Comparison of ENCODE assay signal across 8 cellular contexts in the genomic region with DNA sequence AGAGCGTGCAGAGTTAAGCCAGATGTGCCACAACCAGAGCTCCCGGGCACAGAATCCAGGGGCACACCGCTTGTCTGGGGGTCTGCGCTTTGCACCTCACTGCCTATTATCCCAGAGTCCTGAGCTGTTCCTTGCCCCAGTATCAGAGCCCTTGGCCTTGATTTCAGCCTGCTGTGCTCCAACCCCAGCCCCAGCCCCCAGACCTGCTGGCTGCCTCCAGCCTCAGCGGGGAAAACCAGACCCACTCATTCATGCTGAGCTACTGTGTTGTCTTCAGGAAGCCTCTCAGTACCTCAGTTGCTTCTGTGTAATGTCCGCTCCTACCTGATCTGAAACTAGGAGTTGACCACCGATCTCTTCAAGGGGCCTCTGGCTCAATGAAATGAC. TPM values are rescaled to one million over a fixed set of nuclear protein-coding genes. Genes with fewer than 3 reads are reported as not detected.
DNase-seq lines count a peak whose midpoint lies in the region; ATAC-seq and TF ChIP-seq lines count a peak whose summit lies in the region.

No MANE protein-coding gene starts in this region.

- peaks cover 61% of the 10 kb centered on the region for H3K4me1 ChIP-seq in CD8-positive, alpha-beta T cell (ENCODE audit: insufficient read depth, low read length)
- H3K4me1 ChIP-seq in mucosa of stomach (ENCODE audit: control insufficient read depth, insufficient read depth, low read length) (peaks cover 32% of the 10 kb centered on the region), gastrocnemius medialis (peaks cover 2 to 7% of the 10 kb centered on the region in 2 donors)

- peak overlapping the region; percentile 89 for H3K4me3 ChIP-seq in CD8-positive, alpha-beta T cell (ENCODE audit: low read depth, low read length)
- H3K4me3 ChIP-seq in mucosa of stomach (ENCODE audit: low read length) (no peak overlapping the region), gastrocnemius medialis (no peak overlapping the region)

- peaks cover 44% of the 10 kb centered on the region for H3K36me3 Mint-ChIP-seq in CD8-positive, alpha-beta T cell
- H3K36me3 Mint-ChIP-seq in activated naive CD8-positive, alpha-beta T cell treated with anti-CD3 and anti-CD28 coated beads, Interleukin-2, amount 50 U/mL, for 24 hours (ENCODE audit: low read depth) = peaks cover 18% of the 10 kb centered on the region

- POLR2A ChIA-PET in CD8-positive, alpha-beta T cell (lab: Charles Lee) = interaction anchor here (0.7 to 2.1 kb wide), 8 partner anchors 8 to 198 kb away, joined by 3 to 8 read pairs (median 6); a partner anchor contains a TSS

- no peaks in the 10 kb centered on the region for H3K27me3 Mint-ChIP-seq in CD8-positive, alpha-beta T cell (ENCODE audit: low read depth)
- no peaks in the 10 kb centered on the region for H3K27me3 Mint-ChIP-seq in activated naive CD8-positive, alpha-beta T cell treated with anti-CD3 and anti-CD28 coated beads, Interleukin-2, amount 50 U/mL, for 24 hours

- peaks cover 17% of the 10 kb centered on the region for H3K36me3 ChIP-seq in CD8-positive, alpha-beta T cell (ENCODE audit: insufficient read depth, low read length)
- H3K36me3 ChIP-seq in mucosa of stomach (ENCODE audit: control insufficient read depth, insufficient read depth, low read length) (no peaks in the 10 kb centered on the region), gastrocnemius medialis (no peaks in the 10 kb centered on the region)

- peak overlapping the region; percentile 53 for H3K27ac ChIP-seq in CD8-positive, alpha-beta T cell (ENCODE audit: low read depth, low read length)
- H3K27ac ChIP-seq in gastrocnemius medialis = no peak overlapping the region

- H3K4me3 Mint-ChIP-seq in CD8-positive, alpha-beta T cell = peak overlapping the region; percentile 91
- peak overlapping the region; percentile 82 for H3K4me3 Mint-ChIP-seq in activated naive CD8-positive, alpha-beta T cell treated with anti-CD3 and anti-CD28 coated beads, Interleukin-2, amount 50 U/mL, for 24 hours

- H3K9me3 Mint-ChIP-seq in CD8-positive, alpha-beta T cell = no peaks in the 10 kb centered on the region
- H3K9me3 Mint-ChIP-seq in activated naive CD8-positive, alpha-beta T cell treated with anti-CD3 and anti-CD28 coated beads, Interleukin-2, amount 50 U/mL, for 24 hours = no peaks in the 10 kb centered on the region

- intact Hi-C loops in CD8-positive, alpha-beta T cell (cut with DNase I, micrococcal nuclease) = no loop called here
- intact Hi-C loops in gastrocnemius medialis (cut with DNase I; ENCODE audit: low total_unique reads) = no loop called here

- TF ChIP-seq POLR2A in gastrocnemius medialis (IDR thresholded peaks at IDR 0.05) = no peak

- no peaks in the 10 kb centered on the region for H3K27me3 ChIP-seq in CD8-positive, alpha-beta T cell (ENCODE audit: insufficient read depth, low read length)
- H3K27me3 ChIP-seq in mucosa of stomach (ENCODE audit: control insufficient read depth, insufficient read depth, low read length) = no peaks in the 10 kb centered on the region
- H3K27me3 ChIP-seq in gastrocnemius medialis = peaks cover 5 to 10% (median 5%) of the 10 kb centered on the region in 3 donors

- H3K27ac Mint-ChIP-seq in CD8-positive, alpha-beta T cell = peak overlapping the region; percentile 91
- H3K27ac Mint-ChIP-seq in activated naive CD8-positive, alpha-beta T cell treated with anti-CD3 and anti-CD28 coated beads, Interleukin-2, amount 50 U/mL, for 24 hours = peak overlapping the region; percentile 89

- CTCF ChIA-PET in CD8-positive, alpha-beta T cell (lab: Charles Lee) = interaction anchor here (0.6 to 5.3 kb wide), 10 partner anchors 8 to 187 kb away, joined by 3 to 50 read pairs (median 4); a partner anchor contains a TSS

- peak; percentile 7 for ATAC-seq in CD8-positive, alpha-beta T cell
- peak; percentile 35 for ATAC-seq in HG02759 (IDR thresholded peaks at IDR 0.05; ENCODE audit: unreplicated experiment)
- peak; percentile 13 for ATAC-seq in activated naive CD8-positive, alpha-beta T cell treated with anti-CD3 and anti-CD28 coated beads, Interleukin-2, amount 50 U/mL, for 24 hours
- ATAC-seq in left lobe of liver = no peak
- ATAC-seq in gastrocnemius medialis = no peak

- no peak for DNase-seq in CD8-positive, alpha-beta T cell
- peak; percentile 43 for DNase-seq in activated naive CD8-positive, alpha-beta T cell treated with anti-CD3 and anti-CD28 coated beads, Interleukin-2, amount 50 U/mL, for 24 hours
- DNase-seq in left lobe of liver (ENCODE audit: low spot score) = no peak
- DNase-seq in gastrocnemius medialis = no peak
- no peak for DNase-seq in central memory CD4-positive, alpha-beta T cell
- no peak for DNase-seq in NOMO-1 (lab: John Stamatoyannopoulos, UW; ENCODE audit: unreplicated experiment in 2 of 2)

- in situ Hi-C loops in gastrocnemius medialis (cut with MboI; ENCODE audit: low sequenced_read_pairs in 4 of 4) = no loop called here

- peaks cover 68% of the 10 kb centered on the region for H3K4me1 Mint-ChIP-seq in CD8-positive, alpha-beta T cell (ENCODE audit: low read depth)
- peaks cover 89% of the 10 kb centered on the region for H3K4me1 Mint-ChIP-seq in activated naive CD8-positive, alpha-beta T cell treated with anti-CD3 and anti-CD28 coated beads, Interleukin-2, amount 50 U/mL, for 24 hours

- H3K9ac ChIP-seq in mucosa of stomach (ENCODE audit: low read length) = peak overlapping the region; percentile 81

- no peaks in the 10 kb centered on the region for H3K9me3 ChIP-seq in CD8-positive, alpha-beta T cell (ENCODE audit: low read length)
- H3K9me3 ChIP-seq in mucosa of stomach (ENCODE audit: control insufficient read depth, low read length) (no peaks in the 10 kb centered on the region), gastrocnemius medialis (no peaks in the 10 kb centered on the region)

- no peak for TF ChIP-seq CTCF in CD8-positive, alpha-beta T cell (IDR thresholded peaks at IDR 0.05)
- TF ChIP-seq CTCF in gastrocnemius medialis (IDR thresholded peaks at IDR 0.05 in 4 of 5, conservative IDR thresholded peaks at IDR 0.05 in 1 of 5) = no peak

RNA-seq across cellular contexts. Expression of a gene that starts 1.1 kb away (rescaled TPM):
- total RNA-seq in CD8-positive, alpha-beta T cell = 10 to 100 TPM; 24.6 to 25.2 TPM
- 1.3 TPM for total RNA-seq in left lobe of liver
- 1 to 10 TPM in 1 of 4 donors, under 1 TPM in 2, not detected in 1; 0.81 to 1.1 (median 0.84) TPM for total RNA-seq in gastrocnemius medialis

RNA-seq across cellular contexts. Expression of a gene that starts 35.9 kb away (rescaled TPM):
- total RNA-seq in CD8-positive, alpha-beta T cell = 100 to 1,000 TPM; 209 to 213 TPM
- total RNA-seq in left lobe of liver (13.1 TPM), gastrocnemius medialis (10 to 100 TPM in 2 of 4 donors, 1 to 10 TPM in 2; 5.9 to 15.9 (median 9.4) TPM)

Comparison
In these comparisons a context has a peak if more than half of its experiments do, and no peak if none do; other contexts are left out.
1. ATAC-seq: peak in CD8-positive, alpha-beta T cell (single experiment), HG02759 (single experiment) and activated naive CD8-positive, alpha-beta T cell treated with anti-CD3 and anti-CD28 coated beads, Interleukin-2, amount 50 U/mL, for 24 hours (single experiment); none in left lobe of liver (single experiment) and gastrocnemius medialis (0 of 2).
2. RNA of a gene that starts 1.1 kb away (total RNA-seq): 24.6 to 25.2 TPM in CD8-positive, alpha-beta T cell; 1.3 TPM in left lobe of liver (single experiment) and 0.81 to 1.1 TPM in gastrocnemius medialis; every median in the first group is over 10 times any median in the second.
3. RNA of a gene that starts 35.9 kb away (total RNA-seq): 209 to 213 TPM in CD8-positive, alpha-beta T cell; 13.1 TPM in left lobe of liver (single experiment) and 5.9 to 15.9 TPM in gastrocnemius medialis; every median in the first group is over 10 times any median in the second.